ENCODE assay signal across 8 cellular contexts in the genomic region with DNA sequence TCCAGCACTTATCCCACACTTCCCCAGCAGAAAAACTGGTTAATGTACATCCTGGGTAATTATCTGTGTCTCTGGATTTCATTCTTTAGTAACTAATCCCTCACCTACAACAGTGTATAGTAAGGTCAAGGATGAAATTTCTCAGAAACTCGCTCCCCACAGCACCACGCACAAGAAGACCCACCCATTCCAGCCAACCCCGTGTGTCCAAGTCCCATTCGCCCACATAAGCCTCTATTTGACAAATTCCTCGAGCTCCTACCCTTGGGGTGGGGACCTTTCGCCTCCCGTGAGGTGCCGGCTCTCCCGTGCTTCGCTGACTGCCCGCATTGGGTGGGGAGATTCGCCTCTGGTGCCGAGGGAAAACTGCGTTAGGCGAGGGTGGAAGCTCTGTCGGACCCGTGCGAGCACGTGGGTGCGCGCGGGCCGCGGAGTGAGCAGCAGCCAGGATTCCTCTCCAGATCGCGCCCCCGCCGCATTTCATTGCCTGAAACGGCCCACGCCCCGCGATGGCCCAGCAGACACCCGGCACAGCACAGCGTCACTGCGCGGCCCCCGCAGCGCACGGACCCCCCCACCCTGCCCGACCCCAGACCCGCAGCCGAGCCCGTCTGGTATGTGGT. TPM values are rescaled to one million over a fixed set of nuclear protein-coding genes. Genes with fewer than 3 reads are reported as not detected.
A peak's percentile ranks its signal among the peaks of the same experiment; 100 is the strongest.
DNase-seq lines count a peak whose midpoint lies in the region; ATAC-seq and TF ChIP-seq lines count a peak whose summit lies in the region.

No MANE protein-coding gene starts in this region.

- no peak for TF ChIP-seq POLR2A in suprapubic skin (IDR thresholded peaks at IDR 0.05)

- H3K36me3 ChIP-seq in HUES64 (ENCODE audit: insufficient read depth, low read length): no peaks in the 10 kb centered on the region
- H3K36me3 ChIP-seq in endodermal cell (ENCODE audit: control insufficient read depth, insufficient read depth, low read length): no peaks in the 10 kb centered on the region
- H3K36me3 ChIP-seq in naive thymus-derived CD4-positive, alpha-beta T cell (ENCODE audit: control insufficient read depth in 2 of 3, insufficient read depth in 3 of 3, low read length in 3 of 3): peaks cover 0 to 3% (median 0%) of the 10 kb centered on the region in 3 experiments
- H3K36me3 ChIP-seq in suprapubic skin: no peaks in the 10 kb centered on the region

- 1% methylated on average over 39 of the region's 43 CpGs for WGBS in HUES64
- 1 to 2% methylated on average over 12 to 43 of the region's 43 CpGs for WGBS in endodermal cell (ENCODE audit: insufficient coverage in 1 of 2, insufficient read length in 1 of 2), 2 experiments
- WGBS in suprapubic skin: 3% methylated on average over 15 of the region's 43 CpGs

- H3K4me3 ChIP-seq in HUES64 (ENCODE audit: low read length) (peak overlapping the region; percentile 68), endodermal cell (ENCODE audit: low read length) (peak overlapping the region; percentile 84), suprapubic skin (peak overlapping the region; percentile 76)
- H3K4me3 ChIP-seq in naive thymus-derived CD4-positive, alpha-beta T cell (ENCODE audit: low read length): peak overlapping the region; percentile 75

- H3K9ac ChIP-seq in HUES64 (ENCODE audit: low read depth, low read length) (peak overlapping the region; percentile 63; the same call in 1 of the 2 replicates), endodermal cell (ENCODE audit: extremely low read depth, low read length, poor library complexity, severe bottlenecking) (peak overlapping the region; percentile 69)

- TF ChIP-seq EP300 in suprapubic skin (IDR thresholded peaks at IDR 0.05): no peak

- H3K4me1 Mint-ChIP-seq in endodermal cell: peaks cover 25% of the 10 kb centered on the region
- H3K4me1 Mint-ChIP-seq in naive thymus-derived CD4-positive, alpha-beta T cell: peaks cover 12 to 27% (median 22%) of the 10 kb centered on the region in 7 donors

- no peaks in the 10 kb centered on the region for H3K9me3 ChIP-seq in HUES64 (ENCODE audit: insufficient read depth, low read depth, low read length)
- H3K9me3 ChIP-seq in endodermal cell (ENCODE audit: control insufficient read depth, low read length): no peaks in the 10 kb centered on the region
- no peaks in the 10 kb centered on the region for H3K9me3 ChIP-seq in naive thymus-derived CD4-positive, alpha-beta T cell (ENCODE audit: control insufficient read depth in 2 of 3, low read length in 3 of 3)
- no peaks in the 10 kb centered on the region for H3K9me3 ChIP-seq in suprapubic skin

- TF ChIP-seq CTCF in endodermal cell (conservative IDR thresholded peaks at IDR 0.05) (no peak), suprapubic skin (IDR thresholded peaks at IDR 0.05) (no peak)

- H3K27ac ChIP-seq in HUES64 (ENCODE audit: low read depth, low read length) (no peak overlapping the region), endodermal cell (ENCODE audit: low read depth, low read length) (no peak overlapping the region), suprapubic skin (peak overlapping the region; percentile 92)
- H3K27ac ChIP-seq in naive thymus-derived CD4-positive, alpha-beta T cell (ENCODE audit: low read depth, low read length): peak overlapping the region; percentile 81

- intact Hi-C loops in naive thymus-derived CD4-positive, alpha-beta T cell (cut with micrococcal nuclease): loop anchor here (1.0 to 5.0 kb wide), 16 partner anchors 55 to 1840 kb away; partner anchors contain the start of genes ACAT1 (in 2 of the 2), C11orf65 (in 2 of the 2), DDX10 (in 2 of the 2) and NPAT (in 2 of the 2)

- peaks cover 88% of the 10 kb centered on the region for H3K27me3 Mint-ChIP-seq in endodermal cell (ENCODE audit: insufficient read depth)
- peaks cover 0 to 59% (median 0%) of the 10 kb centered on the region in 5 donors for H3K27me3 Mint-ChIP-seq in naive thymus-derived CD4-positive, alpha-beta T cell

- no peaks in the 10 kb centered on the region for H3K9me3 Mint-ChIP-seq in endodermal cell
- peaks cover 0 to 2% (median 0%) of the 10 kb centered on the region in 11 donors for H3K9me3 Mint-ChIP-seq in naive thymus-derived CD4-positive, alpha-beta T cell

- H3K27ac Mint-ChIP-seq in endodermal cell: peak overlapping the region; percentile 46
- peak overlapping the region in 8 of 9 donors; percentile 79 to 96 (median 94) for H3K27ac Mint-ChIP-seq in naive thymus-derived CD4-positive, alpha-beta T cell

- H3K27me3 ChIP-seq in HUES64 (ENCODE audit: insufficient read depth, low read length): peaks cover 24% of the 10 kb centered on the region
- peaks cover 39% of the 10 kb centered on the region for H3K27me3 ChIP-seq in endodermal cell (ENCODE audit: control insufficient read depth, insufficient read depth, low read length, poor library complexity, severe bottlenecking)
- no peaks in the 10 kb centered on the region for H3K27me3 ChIP-seq in naive thymus-derived CD4-positive, alpha-beta T cell (ENCODE audit: control insufficient read depth in 2 of 2, insufficient read depth in 2 of 2, low read length in 2 of 2)
- H3K27me3 ChIP-seq in suprapubic skin: no peaks in the 10 kb centered on the region

- CTCF ChIA-PET in naive thymus-derived CD4-positive, alpha-beta T cell (lab: Charles Lee): no interaction called here

- H3K4me3 Mint-ChIP-seq in endodermal cell: peak overlapping the region; percentile 76
- peak overlapping the region; percentile 90 to 100 (median 97) for H3K4me3 Mint-ChIP-seq in naive thymus-derived CD4-positive, alpha-beta T cell

- ATAC-seq in GM19452 (IDR thresholded peaks at IDR 0.05; ENCODE audit: unreplicated experiment) (peak; percentile 4), GM21786 (IDR thresholded peaks at IDR 0.05; ENCODE audit: unreplicated experiment) (no peak)
- ATAC-seq in naive thymus-derived CD4-positive, alpha-beta T cell: peak; percentile 16

- H3K36me3 Mint-ChIP-seq in endodermal cell (ENCODE audit: low read depth): no peaks in the 10 kb centered on the region
- H3K36me3 Mint-ChIP-seq in naive thymus-derived CD4-positive, alpha-beta T cell: peaks cover 0 to 4% (median 0%) of the 10 kb centered on the region in 5 donors

- DNase-seq in AML-193 (lab: John Stamatoyannopoulos, UW) (peak; percentile 10 to 11), endodermal cell (peak; percentile 77), suprapubic skin (ENCODE audit: low spot score in 2 of 2) (no peak)
- peak; percentile 38 to 47 for DNase-seq in activated CD4-positive, alpha-beta T cell treated with anti-CD3 and anti-CD28 coated beads, Interleukin-2, amount 50 U/mL, for 4 hours
- DNase-seq in naive thymus-derived CD4-positive, alpha-beta T cell: peak; percentile 9 to 56 (median 26)

- POLR2A ChIA-PET in naive thymus-derived CD4-positive, alpha-beta T cell (lab: Charles Lee): interaction anchor here (1.2 to 2.6 kb wide), 2 partner anchors 72 to 126 kb away, joined by 4 to 11 read pairs; partner anchors contain the start of genes C11orf65 and DDX10

- H3K4me1 ChIP-seq in HUES64 (ENCODE audit: insufficient read depth, low read length) (peaks cover 24% of the 10 kb centered on the region), endodermal cell (ENCODE audit: control insufficient read depth, insufficient read depth, low read length) (peaks cover 12% of the 10 kb centered on the region), suprapubic skin (peaks cover 20% of the 10 kb centered on the region)
- H3K4me1 ChIP-seq in naive thymus-derived CD4-positive, alpha-beta T cell (ENCODE audit: control insufficient read depth in 2 of 2, insufficient read depth in 2 of 2, low read length in 2 of 2): peaks cover 0 to 13% of the 10 kb centered on the region in 2 donors

RNA-seq across cellular contexts. Expression of gene EXPH5, which starts 0.9 kb away (rescaled TPM):
- 1.00 TPM for polyA plus RNA-seq in HUES64 (2013, experiment 1 of 2)
- polyA plus RNA-seq in HUES64 (2013, experiment 2 of 2): 0.70 TPM
- total RNA-seq in endodermal cell: 1 to 10 TPM; 4.8 to 6.4 TPM
- 0.78 TPM for polyA plus RNA-seq in endodermal cell (2013, experiment 1 of 2)
- 0.99 TPM for polyA plus RNA-seq in endodermal cell (2013, experiment 2 of 2)
- total RNA-seq in naive thymus-derived CD4-positive, alpha-beta T cell: 1 to 10 TPM; 1.9 to 8.3 (median 5.9) TPM
- polyA plus RNA-seq in naive thymus-derived CD4-positive, alpha-beta T cell: 1 to 10 TPM in 1 of 2 donors, under 1 TPM in 1; 0.90 to 2.0 TPM
- total RNA-seq in suprapubic skin: 100 to 1,000 TPM; 120 to 232 (median 149) TPM

Comparison
In these comparisons a context has a peak if more than half of its experiments do, and no peak if none do; other contexts are left out.
1. DNase-seq: peak in AML-193 (2 of 2), activated CD4-positive, alpha-beta T cell treated with anti-CD3 and anti-CD28 coated beads, Interleukin-2, amount 50 U/mL, for 4 hours (2 of 2), endodermal cell (single experiment) and naive thymus-derived CD4-positive, alpha-beta T cell (9 of 9); none in suprapubic skin (0 of 2).
2. H3K27ac ChIP-seq: peak in naive thymus-derived CD4-positive, alpha-beta T cell (single experiment) and suprapubic skin (single experiment); none in HUES64 (single experiment) and endodermal cell (single experiment).
3. RNA of gene EXPH5, which starts 0.9 kb away (total RNA-seq): 120 to 232 TPM in suprapubic skin; 4.8 to 6.4 TPM in endodermal cell and 1.9 to 8.3 TPM in naive thymus-derived CD4-positive, alpha-beta T cell; every median in the first group is over 10 times any median in the second.
4. Peak in every context shown above with its lines, with median percentiles within 50 percentile points of each other: H3K4me3 ChIP-seq.